In genomic region chrX:53159184-53159583, GRCh38 we compare ENCODE assay signal across 15 cellular contexts.
DNase-seq lines count a peak whose midpoint lies in the region; ATAC-seq and TF ChIP-seq lines count a peak whose summit lies in the region.
"Had no signal": no experiment of that assay in that cellular context is flagged by ENCODE, and none has a peak within 500 bp of the region (broad histone marks: within the 10 kb centered on the region; RNA-seq: fewer than 3 reads in every experiment).

No MANE protein-coding gene starts in this region.

- CTCF ChIA-PET in HEK293 (lab: Yijun Ruan, JAX), result no interaction called here

- 89 to 91% (median 90%) methylated on average over 11 of the region's 11 CpGs for WGBS in psoas muscle, 3 donors
- 76% methylated on average over 11 of the region's 11 CpGs for WGBS in hepatocyte (ENCODE audit: low lambda C conversion rate, missing lambda C conversion rate)

- POLR2A ChIA-PET in HEK293 (lab: Yijun Ruan, JAX), result no interaction called here

- H2AFZ ChIP-seq in hepatocyte, result no peak overlapping the region

- H3K9me3 ChIP-seq in HEK293 (ENCODE audit: control insufficient read depth, insufficient read depth, low read depth, low read length), result peaks cover 2% of the 10 kb centered on the region; the same call in 1 of the 2 replicates
- H3K9me3 ChIP-seq in psoas muscle, result no peaks in the 10 kb centered on the region
- H3K9me3 ChIP-seq in hepatocyte (ENCODE audit: low read depth), result no peaks in the 10 kb centered on the region
- H3K9me3 ChIP-seq: Caco-2, HAP-1 had no signal

- no peak overlapping the region for H3K4me2 ChIP-seq in hepatocyte

- no peaks in the 10 kb centered on the region for H3K36me3 ChIP-seq in HEK293 (ENCODE audit: control insufficient read depth in 2 of 2, insufficient read depth in 1 of 2, low read length in 2 of 2)
- H3K36me3 ChIP-seq in psoas muscle (ENCODE audit: insufficient read depth in 1 of 2, low read depth in 1 of 2), result no peaks in the 10 kb centered on the region
- no peaks in the 10 kb centered on the region for H3K36me3 ChIP-seq in hepatocyte (replicated peaks; ENCODE audit: insufficient read depth, low read depth)
- H3K36me3 ChIP-seq: HAP-1 had no signal

- intact Hi-C loops in psoas muscle (cut with DNase I), result no loop called here

- H3K27me3 ChIP-seq in psoas muscle (ENCODE audit: insufficient read depth in 3 of 3, low read length in 2 of 3) (no peaks in the 10 kb centered on the region), hepatocyte (no peaks in the 10 kb centered on the region)

- no peaks in the 10 kb centered on the region for H3K9me2 ChIP-seq in hepatocyte (replicated peaks; ENCODE audit: insufficient read depth)

- H3K4me3 ChIP-seq in HEK293 (ENCODE audit: low read depth, low read length) (no peak overlapping the region), psoas muscle (no peak overlapping the region), hepatocyte (no peak overlapping the region)
- H3K4me3 ChIP-seq: GM12878, HAP-1 had no signal

- no peaks in the 10 kb centered on the region for H4K20me1 ChIP-seq in hepatocyte (ENCODE audit: insufficient read depth, poor library complexity, severe bottlenecking)

- ATAC-seq in psoas muscle (no peak), GM18519 (IDR thresholded peaks at IDR 0.05; ENCODE audit: low FRiP score, unreplicated experiment) (no peak)
- ATAC-seq: CD8-positive, alpha-beta T cell; GM12878 had no signal

- no peaks in the 10 kb centered on the region for H3K79me2 ChIP-seq in hepatocyte

- no peak overlapping the region for H3K27ac ChIP-seq in HEK293 (ENCODE audit: extremely low read depth, low read depth, low read length)
- H3K27ac ChIP-seq in psoas muscle, result peak overlapping the region; percentile 75
- H3K27ac ChIP-seq in hepatocyte, result no peak overlapping the region

- TF ChIP-seq CTCF in HEK293 (tag by site-specific recombination; IDR thresholded peaks at IDR 0.05), result no peak
- no peak for TF ChIP-seq CTCF in psoas muscle (IDR thresholded peaks at IDR 0.05)
- no peak for TF ChIP-seq CTCF in GM13976 (IDR thresholded peaks at IDR 0.05; ENCODE audit: borderline replicate concordance, control extremely low read depth, extremely low read depth, insufficient read depth, missing control alignments)
- no peak for TF ChIP-seq CTCF in hepatocyte (IDR thresholded peaks at IDR 0.05; ENCODE audit: poor library complexity)

- H3K4me1 ChIP-seq in HEK293 (ENCODE audit: control insufficient read depth, insufficient read depth, low read length) (peaks cover 2% of the 10 kb centered on the region; the same call in 1 of the 2 replicates), psoas muscle (peaks cover 18% of the 10 kb centered on the region), hepatocyte (ENCODE audit: insufficient read depth) (no peaks in the 10 kb centered on the region)
- H3K4me1 ChIP-seq: Caco-2 had no signal

- DNase-seq in NCI-H2227 treated with DMSO at 0.1 percent for 48 hours (lab: John Stamatoyannopoulos, UW), result peak; percentile 68
- DNase-seq in psoas muscle, result no peak
- DNase-seq in GM13976 (ENCODE audit: low spot score), result no peak
- DNase-seq in hepatocyte (ENCODE audit: low spot score), result no peak
- DNase-seq: C1 segment of cervical spinal cord; Caco-2; CD8-positive, alpha-beta T cell; DMS153; DND-41; GDM1; GOT3 had no signal

- in situ Hi-C loops in GM13976 (cut with MboI; ENCODE audit: low sequenced_read_pairs, unreplicated experiment), result no loop called here

TF ChIP-seq in HEK293, 187 proteins besides CTCF, POLR2A, EP300 and RAD21:
- TF ChIP-seq TCF7L2 (IDR thresholded peaks at IDR 0.05; ENCODE audit: borderline replicate concordance, low read depth, low read length) (peak; percentile 51; the same call in 1 of the 2 replicates), ZFP41 (tag by site-specific recombination; IDR thresholded peaks at IDR 0.05; ENCODE audit: borderline replicate concordance) (no peak), ZIC2 (tag by site-specific recombination; IDR thresholded peaks at IDR 0.05) (no peak), ZNF274 (IDR thresholded peaks at IDR 0.05; ENCODE audit: low read length) (no peak), ZNF274 (tag by site-specific recombination; IDR thresholded peaks at IDR 0.05; ENCODE audit: borderline replicate concordance) (no peak), ZNF624 (tag by site-specific recombination; IDR thresholded peaks at IDR 0.05) (no peak)
- TF ChIP-seq, protein P1, sequence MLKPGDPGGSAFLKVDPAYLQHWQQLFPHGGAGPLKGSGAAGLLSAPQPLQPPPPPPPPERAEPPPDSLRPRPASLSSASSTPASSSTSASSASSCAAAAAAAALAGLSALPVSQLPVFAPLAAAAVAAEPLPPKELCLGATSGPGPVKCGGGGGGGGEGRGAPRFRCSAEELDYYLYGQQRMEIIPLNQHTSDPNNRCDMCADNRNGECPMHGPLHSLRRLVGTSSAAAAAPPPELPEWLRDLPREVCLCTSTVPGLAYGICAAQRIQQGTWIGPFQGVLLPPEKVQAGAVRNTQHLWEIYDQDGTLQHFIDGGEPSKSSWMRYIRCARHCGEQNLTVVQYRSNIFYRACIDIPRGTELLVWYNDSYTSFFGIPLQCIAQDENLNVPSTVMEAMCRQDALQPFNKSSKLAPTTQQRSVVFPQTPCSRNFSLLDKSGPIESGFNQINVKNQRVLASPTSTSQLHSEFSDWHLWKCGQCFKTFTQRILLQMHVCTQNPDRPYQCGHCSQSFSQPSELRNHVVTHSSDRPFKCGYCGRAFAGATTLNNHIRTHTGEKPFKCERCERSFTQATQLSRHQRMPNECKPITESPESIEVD (tag by site-specific recombination; IDR thresholded peaks at IDR 0.05), result no peak
